8 cellular contexts compared by ENCODE assay signal in the genomic region with DNA sequence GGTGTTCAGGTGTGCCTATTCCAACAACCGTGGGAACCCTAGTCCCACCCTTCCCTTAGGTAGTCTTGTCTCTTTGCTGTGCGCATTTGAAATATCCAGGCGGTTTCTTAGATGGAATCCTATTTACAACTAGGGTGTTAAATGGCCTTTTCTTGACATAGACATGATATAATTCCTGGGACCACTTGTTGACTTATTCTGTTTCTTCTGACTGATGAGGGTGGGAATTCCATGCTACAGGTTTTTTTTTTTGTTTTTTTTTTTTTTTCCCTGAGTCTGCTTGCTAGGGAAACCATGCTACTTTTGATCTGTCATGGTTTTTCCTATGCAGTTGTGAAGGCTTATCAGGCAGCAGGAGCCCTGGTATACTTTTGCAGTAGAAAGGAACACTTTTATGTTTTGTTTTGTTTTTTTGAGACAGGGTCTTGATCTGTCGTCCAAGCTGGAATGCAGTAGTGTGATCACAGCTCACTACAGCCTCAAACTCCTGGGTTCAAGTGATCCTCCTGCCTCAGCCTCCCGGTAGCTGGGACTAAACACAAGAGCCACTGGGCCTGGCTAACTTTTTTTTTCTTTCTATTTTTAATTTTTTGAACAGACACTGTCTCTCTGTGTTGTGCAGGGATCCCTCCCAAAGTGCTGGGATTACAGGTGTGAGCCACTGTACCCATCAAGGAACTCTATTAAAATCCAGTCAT. TPM values are rescaled to one million over a fixed set of nuclear protein-coding genes. Genes with fewer than 3 reads are reported as not detected.
DNase-seq lines count a peak whose midpoint lies in the region; ATAC-seq and TF ChIP-seq lines count a peak whose summit lies in the region.

No MANE protein-coding gene starts in this region.

- H3K27me3 ChIP-seq in CD8-positive, alpha-beta T cell (ENCODE audit: insufficient read depth, low read length) = no peaks in the 10 kb centered on the region
- H3K27me3 ChIP-seq in endodermal cell (ENCODE audit: control insufficient read depth, insufficient read depth, low read length, poor library complexity, severe bottlenecking) = no peaks in the 10 kb centered on the region
- H3K27me3 ChIP-seq in ovary = no peaks in the 10 kb centered on the region

- WGBS in endodermal cell (ENCODE audit: insufficient coverage in 1 of 2, insufficient read length in 1 of 2), 2 experiments = 79 to 90% methylated on average over 5 of the region's 5 CpGs
- 67 to 68% (median 68%) methylated on average over 5 of the region's 5 CpGs for WGBS in ovary, 3 donors

- peak overlapping the region; percentile 92 for H3K27ac Mint-ChIP-seq in CD8-positive, alpha-beta T cell
- no peak overlapping the region for H3K27ac Mint-ChIP-seq in endodermal cell

- peak overlapping the region; percentile 58 for H3K27ac ChIP-seq in CD8-positive, alpha-beta T cell (ENCODE audit: low read depth, low read length)
- H3K27ac ChIP-seq in endodermal cell (ENCODE audit: low read depth, low read length) = no peak overlapping the region
- H3K27ac ChIP-seq in ovary = no peak overlapping the region

- no peaks in the 10 kb centered on the region for H3K9me3 ChIP-seq in CD8-positive, alpha-beta T cell (ENCODE audit: low read length)
- H3K9me3 ChIP-seq in endodermal cell (ENCODE audit: control insufficient read depth, low read length) = no peaks in the 10 kb centered on the region
- no peaks in the 10 kb centered on the region for H3K9me3 ChIP-seq in ovary

- H3K9ac ChIP-seq in endodermal cell (ENCODE audit: extremely low read depth, low read length, poor library complexity, severe bottlenecking) = no peak overlapping the region

- H3K4me3 ChIP-seq in CD8-positive, alpha-beta T cell (ENCODE audit: low read depth, low read length) = peak overlapping the region; percentile 78
- peak overlapping the region; percentile 73 for H3K4me3 ChIP-seq in NB4 (ENCODE audit: low read depth, low read length)
- H3K4me3 ChIP-seq in endodermal cell (ENCODE audit: low read length) = peak overlapping the region; percentile 81
- peak overlapping the region; percentile 90 for H3K4me3 ChIP-seq in ovary

- POLR2A ChIA-PET in CD8-positive, alpha-beta T cell (lab: Charles Lee) = interaction anchor here (0.9 to 8.0 kb wide), 7 partner anchors 10 to 91 kb away, joined by 3 to 252 read pairs (median 13); partner anchors contain the start of gene RHOG

- H3K36me3 Mint-ChIP-seq in CD8-positive, alpha-beta T cell = peaks cover 14% of the 10 kb centered on the region
- H3K36me3 Mint-ChIP-seq in endodermal cell (ENCODE audit: low read depth) = no peaks in the 10 kb centered on the region

- no peaks in the 10 kb centered on the region for H3K36me3 ChIP-seq in CD8-positive, alpha-beta T cell (ENCODE audit: insufficient read depth, low read length)
- H3K36me3 ChIP-seq in endodermal cell (ENCODE audit: control insufficient read depth, insufficient read depth, low read length) (no peaks in the 10 kb centered on the region), ovary (no peaks in the 10 kb centered on the region)

- H3K4me1 ChIP-seq in CD8-positive, alpha-beta T cell (ENCODE audit: insufficient read depth, low read length) = peaks cover 78% of the 10 kb centered on the region
- peaks cover 7% of the 10 kb centered on the region for H3K4me1 ChIP-seq in endodermal cell (ENCODE audit: control insufficient read depth, insufficient read depth, low read length)
- peaks cover 16% of the 10 kb centered on the region for H3K4me1 ChIP-seq in ovary (ENCODE audit: insufficient read depth)

- no peak for TF ChIP-seq CTCF in CD8-positive, alpha-beta T cell (IDR thresholded peaks at IDR 0.05)
- TF ChIP-seq CTCF in NB4 (IDR thresholded peaks at IDR 0.05; ENCODE audit: low read depth, low read length) = peak; percentile 1
- TF ChIP-seq CTCF in endodermal cell (conservative IDR thresholded peaks at IDR 0.05) = no peak
- TF ChIP-seq CTCF in ovary (IDR thresholded peaks at IDR 0.05) = no peak

- H3K27me3 Mint-ChIP-seq in CD8-positive, alpha-beta T cell (ENCODE audit: low read depth) = no peaks in the 10 kb centered on the region
- H3K27me3 Mint-ChIP-seq in endodermal cell (ENCODE audit: insufficient read depth) = no peaks in the 10 kb centered on the region

- CTCF ChIA-PET in CD8-positive, alpha-beta T cell (lab: Charles Lee) = interaction anchor here (2.5 to 20.8 kb wide), 5 partner anchors 8 to 212 kb away, joined by 14 to 548 read pairs (median 63); partner anchors contain the start of gene RHOG

- peak overlapping the region; percentile 93 for H3K4me3 Mint-ChIP-seq in CD8-positive, alpha-beta T cell
- H3K4me3 Mint-ChIP-seq in endodermal cell = peak overlapping the region; percentile 79

- intact Hi-C loops in CD8-positive, alpha-beta T cell (cut with DNase I, micrococcal nuclease) = loop anchor here in 1 of 2 experiments (5.0 kb wide), 1 partner anchor 45 kb away; no protein-coding TSS in a partner anchor
- intact Hi-C loops in ovary (cut with DNase I) = loop anchor here (10.0 kb wide), 2 partner anchors 88 to 128 kb away; no protein-coding TSS in a partner anchor

- no peak for TF ChIP-seq EP300 in ovary (IDR thresholded peaks at IDR 0.05)

- no peak for ATAC-seq in CD8-positive, alpha-beta T cell

- H3K9me3 Mint-ChIP-seq in CD8-positive, alpha-beta T cell = no peaks in the 10 kb centered on the region
- no peaks in the 10 kb centered on the region for H3K9me3 Mint-ChIP-seq in endodermal cell

- no peak for DNase-seq in CD8-positive, alpha-beta T cell
- DNase-seq in NB4 (ENCODE audit: low read depth) (no peak), endodermal cell (no peak), ovary (no peak), amniotic stem cell (lab: John Stamatoyannopoulos, UW) (no peak), epidermal melanocyte (ENCODE audit: insufficient read length, low spot score) (no peak), OCI-M2 (lab: John Stamatoyannopoulos, UW; ENCODE audit: unreplicated experiment) (no peak)
- DNase-seq in stimulated activated CD4-positive, alpha-beta T cell treated with anti-CD3 and anti-CD28 coated beads, Interleukin-1b, Interleukin-23, amount 100 ng/mL, for 48 hours = no peak

- TF ChIP-seq POLR2A in NB4 (IDR thresholded peaks at IDR 0.05; ENCODE audit: extremely low read depth, insufficient read length) (no peak), ovary (IDR thresholded peaks at IDR 0.05) (no peak)

- peaks cover 78% of the 10 kb centered on the region for H3K4me1 Mint-ChIP-seq in CD8-positive, alpha-beta T cell (ENCODE audit: low read depth)
- peaks cover 28% of the 10 kb centered on the region for H3K4me1 Mint-ChIP-seq in endodermal cell

RNA-seq across cellular contexts. Expression of gene STIM1, which starts 1.5 kb away (rescaled TPM):
- 10 to 100 TPM; 72.5 to 84.3 TPM for total RNA-seq in CD8-positive, alpha-beta T cell
- 10 to 100 TPM; 20.9 to 27.9 TPM for total RNA-seq in endodermal cell
- 22.2 TPM for polyA plus RNA-seq in endodermal cell (2013, experiment 1 of 2)
- 20.2 TPM for polyA plus RNA-seq in endodermal cell (2013, experiment 2 of 2)
- 10 to 100 TPM; 26.1 to 68.5 (median 58.7) TPM for total RNA-seq in ovary
- polyA plus RNA-seq in ovary = 10 to 100 TPM; 54.7 to 75.2 TPM

RNA-seq across cellular contexts. Expression of gene RHOG, which starts 16.2 kb away (rescaled TPM):
- 100 to 1,000 TPM; 125 to 127 TPM for total RNA-seq in CD8-positive, alpha-beta T cell
- total RNA-seq in endodermal cell (10 to 100 TPM; 25.5 to 27.6 TPM), ovary (10 to 100 TPM; 23.6 to 49.2 (median 39.6) TPM)
- 28.0 TPM for polyA plus RNA-seq in endodermal cell (2013, experiment 1 of 2)
- polyA plus RNA-seq in endodermal cell (2013, experiment 2 of 2) = 27.2 TPM
- polyA plus RNA-seq in ovary = 10 to 100 TPM; 23.3 to 41.0 TPM

RNA-seq across cellular contexts. Expression of gene PGAP2, which starts 48.6 kb away (rescaled TPM):
- 10 to 100 TPM; 16.3 to 18.5 TPM for total RNA-seq in CD8-positive, alpha-beta T cell
- total RNA-seq in endodermal cell = 10 to 100 TPM; 38.5 to 52.2 TPM
- polyA plus RNA-seq in endodermal cell (2013, experiment 1 of 2) = 28.7 TPM
- polyA plus RNA-seq in endodermal cell (2013, experiment 2 of 2) = 21.7 TPM
- 10 to 100 TPM in 5 of 7 donors, 1 to 10 TPM in 2; 7.7 to 17.6 (median 10.9) TPM for total RNA-seq in ovary
- 10 to 100 TPM; 13.1 to 15.3 TPM for polyA plus RNA-seq in ovary

RNA-seq across cellular contexts. Expression of gene NUP98, which starts 59.7 kb away (rescaled TPM):
- total RNA-seq in CD8-positive, alpha-beta T cell = 100 to 1,000 TPM; 204 to 210 TPM
- 10 to 100 TPM; 81.6 to 92.6 TPM for total RNA-seq in endodermal cell
- 78.1 TPM for polyA plus RNA-seq in endodermal cell (2013, experiment 1 of 2)
- polyA plus RNA-seq in endodermal cell (2013, experiment 2 of 2) = 68.1 TPM
- 100 to 1,000 TPM in 3 of 7 donors, 10 to 100 TPM in 4; 59.4 to 126 (median 94.5) TPM for total RNA-seq in ovary
- polyA plus RNA-seq in ovary = 10 to 100 TPM; 38.5 to 67.4 TPM
